Comparison of ENCODE assay signal across 9 cellular contexts in genomic region chr19:18397242-18398202, GRCh38. TPM values are rescaled to one million over a fixed set of nuclear protein-coding genes. Genes with fewer than 3 reads are reported as not detected.
A peak's percentile ranks its signal among the peaks of the same experiment; 100 is the strongest.
DNase-seq lines count a peak whose midpoint lies in the region; ATAC-seq, FAIRE-seq and TF ChIP-seq lines count a peak whose summit lies in the region.
"Had no signal": no experiment of that assay in that cellular context is flagged by ENCODE, and none has a peak within 500 bp of the region (broad histone marks: within the 10 kb centered on the region; RNA-seq: fewer than 3 reads in every experiment).

Gene LRRC25 (minus strand): TSS chr19:18397622. CDS start chr19:18396963, 659 bp downstream.

- no peak for FAIRE-seq in A549 (lab: Jason Lieb, UNC)

- TF ChIP-seq CTCF in A549 (IDR thresholded peaks at IDR 0.05): no peak
- no peak for TF ChIP-seq CTCF in H9 (conservative IDR thresholded peaks at IDR 0.05)
- TF ChIP-seq CTCF in activated B cell treated with CpG ODN at 0.5 μM for 24 hours (IDR thresholded peaks at IDR 0.05): no peak
- no peak for TF ChIP-seq CTCF in lower lobe of right lung (IDR thresholded peaks at IDR 0.05)

- H3K27ac Mint-ChIP-seq in H9: peak within 1 kb of the TSS in 1 of 3 experiments; percentile 72; a peak in 1 of 7 replicates
- peak within 1 kb of the TSS; percentile 65 for H3K27ac Mint-ChIP-seq in activated B cell treated with CpG ODN at 0.5 μM for 24 hours

- no peak within 1 kb of the TSS for H2BK12ac ChIP-seq in H9 (ENCODE audit: insufficient read length, low read depth, low read length)

- CTCF ChIA-PET in A549 (lab: Yijun Ruan, JAX) (interaction anchor here (1.2 to 7.5 kb wide), 5 partner anchors 10 to 64 kb away, joined by 3 to 85 read pairs (median 8); no protein-coding TSS in a partner anchor), activated B cell treated with CpG ODN at 0.5 μM for 24 hours (lab: Charles Lee) (interaction anchor here (0.5 to 1.3 kb wide), 3 partner anchors 9 to 326 kb away, joined by 3 to 7 read pairs (median 6); no protein-coding TSS in a partner anchor), HEK293T (lab: Yijun Ruan, JAX) (interaction anchor here (1.1 to 1.4 kb wide), 4 partner anchors 8 to 118 kb away, joined by 3 to 6 read pairs (median 5); no protein-coding TSS in a partner anchor)

- no peak for TF ChIP-seq POLR2A in A549 (IDR thresholded peaks at IDR 0.05; ENCODE audit: low read length)

- H3T11ph ChIP-seq in H9 (ENCODE audit: low read length): no peak within 1 kb of the TSS

- ATAC-seq in A549 (no peak), activated B cell treated with CpG ODN at 0.5 μM for 24 hours (ENCODE audit: low read depth) (peak; percentile 80), lower lobe of right lung (peak; percentile 67 to 79), GM18873 (IDR thresholded peaks at IDR 0.05; ENCODE audit: low FRiP score, unreplicated experiment) (no peak)

- H2AFZ ChIP-seq in H9 (ENCODE audit: low read length): no peak within 1 kb of the TSS

- POLR2A ChIA-PET in A549 (lab: Yijun Ruan, JAX): no interaction called here
- POLR2A ChIA-PET in activated B cell treated with CpG ODN at 0.5 μM for 24 hours (lab: Charles Lee): interaction anchor here (1.0 to 2.1 kb wide), 4 partner anchors 9 to 118 kb away, joined by 3 to 7 read pairs (median 4); no protein-coding TSS in a partner anchor
- POLR2A ChIA-PET in HEK293T (lab: Yijun Ruan, JAX): interaction anchor here (0.6 kb wide), 1 partner anchor 116 kb away, joined by 3 read pairs; the partner anchor contains the start of gene JUND

- H3K56ac ChIP-seq in H9 (ENCODE audit: insufficient read length, low read depth, low read length): no peak within 1 kb of the TSS

- H3K27me3 Mint-ChIP-seq in H9 (ENCODE audit: low read depth) (peaks cover 17% of the 10 kb centered on the region), activated B cell treated with CpG ODN at 0.5 μM for 24 hours (no peaks in the 10 kb centered on the region)

- no peaks in the 10 kb centered on the region for H3K36me3 ChIP-seq in lower lobe of right lung

- H2BK15ac ChIP-seq in H9 (ENCODE audit: low read depth, low read length): no peak within 1 kb of the TSS

- H3K79me2 ChIP-seq in H9 (ENCODE audit: insufficient read depth, low read length): no peaks in the 10 kb centered on the region

- H3K23me2 ChIP-seq in H9 (ENCODE audit: insufficient read length, low read depth, low read length, poor library complexity, severe bottlenecking): no peaks in the 10 kb centered on the region

- H3K9me3 ChIP-seq in A549: no peaks in the 10 kb centered on the region
- H3K9me3 ChIP-seq in H9 (ENCODE audit: control insufficient read depth, low read depth, low read length): no peaks in the 10 kb centered on the region
- no peaks in the 10 kb centered on the region for H3K9me3 ChIP-seq in lower lobe of right lung

- H3K4ac ChIP-seq in H9 (ENCODE audit: low read depth, low read length): no peak within 1 kb of the TSS

- peak within 1 kb of the TSS in 1 of 2 experiments; percentile 91; a peak in 3 of 6 replicates for H3K27ac ChIP-seq in A549
- H3K27ac ChIP-seq in H9 (ENCODE audit: insufficient read length, low read depth, low read length): no peak within 1 kb of the TSS
- peak within 1 kb of the TSS; percentile 41 for H3K27ac ChIP-seq in lower lobe of right lung
- H3K27ac ChIP-seq: KMS-11 had no signal

- H3K4me3 Mint-ChIP-seq in H9 (no peak within 1 kb of the TSS; a peak in 2 of 5 replicates), activated B cell treated with CpG ODN at 0.5 μM for 24 hours (peak within 1 kb of the TSS; percentile 72)

- no peak within 1 kb of the TSS for H3K4me2 ChIP-seq in A549
- no peak within 1 kb of the TSS for H3K4me2 ChIP-seq in H9 (ENCODE audit: insufficient read depth, insufficient read length, low read length)
- H3K4me2 ChIP-seq: KMS-11 had no signal

- no peak within 1 kb of the TSS for H2BK5ac ChIP-seq in H9 (ENCODE audit: insufficient read length, low read length)

- H4K91ac ChIP-seq in H9 (ENCODE audit: insufficient read length, low read depth, low read length): no peak within 1 kb of the TSS

- no peaks in the 10 kb centered on the region for H3K36me3 Mint-ChIP-seq in H9 (ENCODE audit: insufficient read depth in 1 of 3, low read depth in 3 of 3)
- H3K36me3 Mint-ChIP-seq in activated B cell treated with CpG ODN at 0.5 μM for 24 hours (ENCODE audit: low read depth): no peaks in the 10 kb centered on the region

- H2BK120ac ChIP-seq in H9 (ENCODE audit: low read depth, low read length, poor library complexity, severe bottlenecking): no peak within 1 kb of the TSS

- intact Hi-C loops in activated B cell treated with CpG ODN at 0.5 μM for 24 hours (cut with micrococcal nuclease) (loop anchor here (1.0 kb wide), 2 partner anchors 9 to 11 kb away; no protein-coding TSS in a partner anchor), lower lobe of right lung (cut with DNase I) (loop anchor here (10.0 kb wide), 1 partner anchor 53 kb away; the partner anchor contains the start of gene PGPEP1)

- no peaks in the 10 kb centered on the region for H3K79me1 ChIP-seq in H9 (ENCODE audit: insufficient read depth, low read depth, low read length, poor library complexity, severe bottlenecking)

- WGBS in A549 (ENCODE audit: missing lambda C conversion rate): 67% methylated on average over 26 of the region's 33 CpGs
- no CpG with 5 or more reads among the region's 33 CpGs for WGBS in H9 (ENCODE audit: extremely low coverage, insufficient read length, low lambda C conversion rate)

- H4K20me1 ChIP-seq in H9 (ENCODE audit: control insufficient read depth, insufficient read depth, insufficient read length): no peaks in the 10 kb centered on the region

- no peak within 1 kb of the TSS for H3K4me3 ChIP-seq in A549
- H3K4me3 ChIP-seq in lower lobe of right lung: peak within 1 kb of the TSS; percentile 53

- peaks cover 6 to 13% of the 10 kb centered on the region in 2 experiments; a peak in 3 of 4 replicates for H3K4me1 Mint-ChIP-seq in H9
- H3K4me1 Mint-ChIP-seq in activated B cell treated with CpG ODN at 0.5 μM for 24 hours: peaks cover 77% of the 10 kb centered on the region

- no peak within 1 kb of the TSS for H3K18ac ChIP-seq in H9 (ENCODE audit: insufficient read length, low read depth, low read length)

- no peak within 1 kb of the TSS for H4K8ac ChIP-seq in H9 (replicated peaks; ENCODE audit: insufficient read length, low read depth, low read length)

- DNase-seq in A549 (ENCODE audit: low read depth in 1 of 2, low spot score in 1 of 2) (no peak), H9 (peak; percentile 79), activated B cell treated with CpG ODN at 0.5 μM for 24 hours (peak; percentile 52), lower lobe of right lung (peak; percentile 81), amniotic stem cell (lab: John Stamatoyannopoulos, UW) (no peak), HEK293T (ENCODE audit: extremely low spot score) (no peak), NCI-H510A (lab: John Stamatoyannopoulos, UW) (no peak)

- no peak within 1 kb of the TSS for H4K5ac ChIP-seq in H9 (ENCODE audit: insufficient read length, low read depth, low read length)

- H3K14ac ChIP-seq in H9 (ENCODE audit: insufficient read depth, low read length): no peak within 1 kb of the TSS; the same call in 1 of the 2 replicates

- TF ChIP-seq RAD21 in A549 (conservative IDR thresholded peaks at IDR 0.05 in 1 of 2, IDR thresholded peaks at IDR 0.05 in 1 of 2): no peak

- H3K9ac ChIP-seq in H9 (ENCODE audit: extremely low read depth, insufficient read length, low read length): no peak within 1 kb of the TSS
- H3K9ac ChIP-seq: KMS-11 had no signal

- H3K23ac ChIP-seq in H9 (ENCODE audit: insufficient read length, low read depth, low read length): no peak within 1 kb of the TSS

- no peak for TF ChIP-seq EP300 in A549 (IDR thresholded peaks at IDR 0.05)

- no peak within 1 kb of the TSS for H2BK20ac ChIP-seq in H9 (ENCODE audit: low read depth, low read length, poor library complexity, severe bottlenecking)

- no peaks in the 10 kb centered on the region for H3K27me3 ChIP-seq in H9 (ENCODE audit: insufficient read depth, low read length)
- peaks cover 19% of the 10 kb centered on the region for H3K27me3 ChIP-seq in lower lobe of right lung (ENCODE audit: low read depth)

- peaks cover 31% of the 10 kb centered on the region for H3K4me1 ChIP-seq in A549
- no peaks in the 10 kb centered on the region for H3K4me1 ChIP-seq in H9 (ENCODE audit: insufficient read depth, low read length)
- peaks cover 32% of the 10 kb centered on the region for H3K4me1 ChIP-seq in lower lobe of right lung

- no peak within 1 kb of the TSS for H2AK5ac ChIP-seq in H9 (ENCODE audit: insufficient read length, low read length)

- no peaks in the 10 kb centered on the region for H3K9me3 Mint-ChIP-seq in H9
- no peaks in the 10 kb centered on the region for H3K9me3 Mint-ChIP-seq in activated B cell treated with CpG ODN at 0.5 μM for 24 hours

TF ChIP-seq in A549, 52 proteins besides CTCF, POLR2A, EP300 and RAD21:
- peak; percentile 92 for TF ChIP-seq ZFP36 (IDR thresholded peaks at IDR 0.05; ENCODE audit: borderline replicate concordance, partially characterized antibody)
- TF ChIP-seq FOSL2 (IDR thresholded peaks at IDR 0.05): no peak
- no peak for TF ChIP-seq FOSL2 (CRISPR knock-in tag; IDR thresholded peaks at IDR 0.05)

TF ChIP-seq in HEK293T, 16 proteins besides CTCF, POLR2A, EP300 and RAD21 (continues in another document):
- TF ChIP-seq BHLHE40 (IDR thresholded peaks at IDR 0.05; ENCODE audit: borderline replicate concordance): no peak
- TF ChIP-seq FOXA1 (IDR thresholded peaks at IDR 0.05): no peak
- no peak for TF ChIP-seq TARDBP (IDR thresholded peaks at IDR 0.05)
- no peak for TF ChIP-seq FOXM1 (IDR thresholded peaks at IDR 0.05; ENCODE audit: borderline replicate concordance)
- no peak for TF ChIP-seq NFRKB (IDR thresholded peaks at IDR 0.05)
- TF ChIP-seq SP1 (IDR thresholded peaks at IDR 0.05): no peak
- no peak for TF ChIP-seq ZNF384 (IDR thresholded peaks at IDR 0.05)
- no peak for TF ChIP-seq ARNT (IDR thresholded peaks at IDR 0.05)
- TF ChIP-seq, protein P1, sequence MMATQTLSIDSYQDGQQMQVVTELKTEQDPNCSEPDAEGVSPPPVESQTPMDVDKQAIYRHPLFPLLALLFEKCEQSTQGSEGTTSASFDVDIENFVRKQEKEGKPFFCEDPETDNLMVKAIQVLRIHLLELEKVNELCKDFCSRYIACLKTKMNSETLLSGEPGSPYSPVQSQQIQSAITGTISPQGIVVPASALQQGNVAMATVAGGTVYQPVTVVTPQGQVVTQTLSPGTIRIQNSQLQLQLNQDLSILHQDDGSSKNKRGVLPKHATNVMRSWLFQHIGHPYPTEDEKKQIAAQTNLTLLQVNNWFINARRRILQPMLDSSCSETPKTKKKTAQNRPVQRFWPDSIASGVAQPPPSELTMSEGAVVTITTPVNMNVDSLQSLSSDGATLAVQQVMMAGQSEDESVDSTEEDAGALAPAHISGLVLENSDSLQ (IDR thresholded peaks at IDR 0.05): no peak
- TF ChIP-seq SUZ12 (IDR thresholded peaks at IDR 0.05): no peak

RNA-seq across cellular contexts. Expression of gene LRRC25, which starts in this region (rescaled TPM):
- not detected in 2 replicates for polyA plus RNA-seq in A549 (2011; rRNA removed)
- not detected in 2 replicates for polyA plus RNA-seq in A549 (2012; cell fraction: cytosol; rRNA removed)
- not detected in 2 replicates for polyA plus RNA-seq in A549 (2012; cell fraction: nucleus; rRNA removed)
- not detected in 3 replicates for polyA plus RNA-seq in A549 (2017; fragmentation: RNase III; extraction: RNeasy Plus Mini Kit Qiagen cat#74134 plus additional on column Dnase treatment)
- not detected in 2 replicates for polyA minus RNA-seq in A549 (2011; rRNA and poly(A)+ RNA removed)
- 0.18 TPM in 1 of 2 replicates, not detected in the other for total RNA-seq in H9 (2021)
- 0.47 and 0.88 TPM in 2 replicates for total RNA-seq in activated B cell treated with CpG ODN at 0.5 μM for 24 hours
- 35.4 TPM for total RNA-seq in lower lobe of right lung

Comparison
In these comparisons a context has a peak if more than half of its experiments do, and no peak if none do; other contexts are left out.
1. RNA of gene LRRC25 (total RNA-seq): 35.4 TPM in lower lobe of right lung (single experiment); 0.47 to 0.88 TPM in activated B cell treated with CpG ODN at 0.5 μM for 24 hours and 0.18 TPM in H9; every median in the first group is over 10 times any median in the second.
2. Peak in DNase-seq in H9; RNA of the gene not detected or under 1 TPM.
3. Peak in DNase-seq and ATAC-seq in activated B cell treated with CpG ODN at 0.5 μM for 24 hours; RNA of the gene not detected or under 1 TPM.
4. ATAC-seq: peak in lower lobe of right lung (2 of 2); none in A549 (0 of 2) and GM18873 (single experiment).